Comparison of ENCODE assay signal across 1 cellular context in genomic region chr7:151420144-151420543, GRCh38.
TF ChIP-seq lines count a peak whose summit lies in the region.

No MANE protein-coding gene starts in this region.

TF ChIP-seq in IMR-90, 13 proteins besides CTCF, POLR2A, EP300 and RAD21 (continued from another document):
- no peak for TF ChIP-seq USF2 (IDR thresholded peaks at IDR 0.05; ENCODE audit: low read depth, low read length)
